Comparison of ENCODE assay signal across 22 cellular contexts in the genomic region with DNA sequence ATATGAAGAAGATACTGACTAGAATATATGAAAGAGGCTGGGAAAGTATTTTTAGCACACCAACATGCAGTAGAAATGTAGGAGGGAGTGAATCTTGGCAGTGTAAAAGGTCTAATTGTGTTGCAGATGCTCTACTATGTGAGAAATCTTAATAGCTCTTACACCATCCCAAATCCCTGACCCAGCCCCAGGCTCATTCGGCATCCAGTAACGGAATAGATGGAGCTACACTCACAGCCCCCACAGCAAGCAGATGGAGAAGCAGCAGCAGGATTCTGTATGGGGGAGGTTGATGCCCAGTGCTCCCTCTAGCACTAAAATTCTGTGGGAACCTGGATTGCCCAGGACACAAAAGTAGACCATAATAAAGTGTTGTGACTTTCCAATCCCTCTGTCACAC.
"Had no signal": no experiment of that assay in that cellular context is flagged by ENCODE, and none has a peak within 500 bp of the region (broad histone marks: within the 10 kb centered on the region; RNA-seq: fewer than 3 reads in every experiment).

No MANE protein-coding gene starts in this region.

- DNase-seq: effector CD4-positive, alpha-beta T cell; endodermal cell; erythroblast; foreskin keratinocyte; head of caudate nucleus; kidney glomerular epithelial cell; naive thymus-derived CD4-positive, alpha-beta T cell; pancreas; right cardiac atrium; stimulated activated CD4-positive, alpha-beta T cell treated with anti-CD3 and anti-CD28 coated beads, Interleukin-2, amount 100 ng/mL, for 48 hours; stimulated activated CD8-positive, alpha-beta memory T cell treated with anti-CD3 and anti-CD28 coated beads, Interleukin-4, amount 100 ng/mL, for 48 hours; tibial artery; upper lobe of left lung; uterus had no signal

- H2AFZ ChIP-seq: hepatocyte had no signal

- H3K36me3 Mint-ChIP-seq: stimulated activated effector memory CD8-positive, alpha-beta T cell treated with anti-CD3 and anti-CD28 coated beads, Interleukin-12 subunit alpha, Interleukin-12 subunit beta, amount 100 ng/mL, for 72 hours had no signal

- H3K4me1 ChIP-seq: upper lobe of left lung, uterus had no signal

- H3K27me3 Mint-ChIP-seq: progenitor cell of endocrine pancreas; stimulated activated naive CD8-positive, alpha-beta T cell treated with anti-CD3 and anti-CD28 coated beads, Interleukin-15, Interleukin-2, amounts not matched to agents 100 ng/mL and 50 ng/mL, for 24 hours had no signal

- H3K27ac ChIP-seq: coronary artery, foreskin keratinocyte, hepatocyte, pancreas, tibial artery, upper lobe of left lung, uterus had no signal

- H3K4me3 Mint-ChIP-seq: endodermal cell; naive thymus-derived CD4-positive, alpha-beta T cell; stimulated activated effector memory CD8-positive, alpha-beta T cell treated with anti-CD3 and anti-CD28 coated beads, Interleukin-12 subunit alpha, Interleukin-12 subunit beta, amount 100 ng/mL, for 72 hours; stimulated activated naive CD8-positive, alpha-beta T cell treated with anti-CD3 and anti-CD28 coated beads, Interleukin-15, Interleukin-2, amounts not matched to agents 100 ng/mL and 50 ng/mL, for 24 hours had no signal

- H3K4me2 ChIP-seq: hepatocyte, smooth muscle cell had no signal

- H3K4me1 Mint-ChIP-seq: naive thymus-derived CD4-positive, alpha-beta T cell; stimulated activated effector memory CD8-positive, alpha-beta T cell treated with anti-CD3 and anti-CD28 coated beads, Interleukin-12 subunit alpha, Interleukin-12 subunit beta, amount 100 ng/mL, for 72 hours had no signal

- H3K79me2 ChIP-seq: hepatocyte had no signal

- H3K36me3 ChIP-seq: pancreas, tibial artery, upper lobe of left lung, uterus had no signal

- H3K4me3 ChIP-seq: coronary artery, hepatocyte, pancreas, smooth muscle cell, tibial artery, upper lobe of left lung, uterus had no signal

- ATAC-seq: naive thymus-derived CD4-positive, alpha-beta T cell; pancreas; right cardiac atrium; stimulated activated effector memory CD8-positive, alpha-beta T cell treated with anti-CD3 and anti-CD28 coated beads, Interleukin-12 subunit alpha, Interleukin-12 subunit beta, amount 100 ng/mL, for 72 hours had no signal

- FAIRE-seq: endothelial cell of umbilical vein, islet of Langerhans had no signal

- H3K9me3 ChIP-seq: pancreas, uterus had no signal

- H3K27ac Mint-ChIP-seq: endodermal cell; naive thymus-derived CD4-positive, alpha-beta T cell; progenitor cell of endocrine pancreas; stimulated activated effector memory CD8-positive, alpha-beta T cell treated with anti-CD3 and anti-CD28 coated beads, Interleukin-12 subunit alpha, Interleukin-12 subunit beta, amount 100 ng/mL, for 72 hours; stimulated activated naive CD8-positive, alpha-beta T cell treated with anti-CD3 and anti-CD28 coated beads, Interleukin-15, Interleukin-2, amounts not matched to agents 100 ng/mL and 50 ng/mL, for 24 hours had no signal

- H3K27me3 ChIP-seq: foreskin keratinocyte, hepatocyte, pancreas, tibial artery, upper lobe of left lung, uterus had no signal

- H3K9me3 Mint-ChIP-seq: stimulated activated effector memory CD8-positive, alpha-beta T cell treated with anti-CD3 and anti-CD28 coated beads, Interleukin-12 subunit alpha, Interleukin-12 subunit beta, amount 100 ng/mL, for 72 hours had no signal
